ENCODE assay signal across 8 cellular contexts in the genomic region with DNA sequence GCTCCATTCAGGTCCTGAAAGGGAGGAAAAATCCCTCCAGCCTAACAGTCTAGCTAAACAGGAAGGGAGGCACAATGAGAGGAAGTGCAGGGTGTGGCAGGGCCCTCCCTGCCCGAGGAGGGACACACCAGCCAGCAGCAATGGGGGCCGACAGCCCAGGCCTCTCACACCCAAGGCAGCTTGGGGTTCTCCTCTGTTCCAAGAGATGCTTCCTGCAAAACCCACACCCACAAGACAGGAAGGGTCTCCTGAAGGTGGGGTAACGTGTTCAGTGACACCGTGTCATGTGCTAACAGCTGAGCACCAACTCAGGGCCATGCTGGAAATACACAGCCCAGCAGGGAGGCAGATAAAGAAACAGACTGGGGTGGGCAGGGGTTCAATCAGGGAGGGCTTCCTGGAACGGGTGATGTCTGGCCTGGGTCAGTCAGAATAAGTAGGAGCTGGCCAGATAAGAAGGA. TPM values are rescaled to one million over a fixed set of nuclear protein-coding genes. Genes with fewer than 3 reads are reported as not detected.
DNase-seq lines count a peak whose midpoint lies in the region; ATAC-seq lines count a peak whose summit lies in the region.

No MANE protein-coding gene starts in this region.

- CTCF ChIA-PET in activated CD4-positive, alpha-beta memory T cell treated with anti-CD3 and anti-CD28 coated beads, Interleukin-2, amount 10 ng/mL, durations not matched to agents 7 days and 5 days (lab: Charles Lee) = interaction anchor here (0.6 to 4.5 kb wide), 11 partner anchors 9 to 494 kb away, joined by 3 to 81 read pairs (median 5); a partner anchor contains a TSS

- peak overlapping the region; percentile 93 for H3K27ac Mint-ChIP-seq in activated CD4-positive, alpha-beta memory T cell treated with anti-CD3 and anti-CD28 coated beads, Interleukin-2, amount 10 ng/mL, durations not matched to agents 7 days and 5 days

- peak overlapping the region; percentile 71 for H3K4me3 Mint-ChIP-seq in activated CD4-positive, alpha-beta memory T cell treated with anti-CD3 and anti-CD28 coated beads, Interleukin-2, amount 10 ng/mL, durations not matched to agents 7 days and 5 days

- peaks cover 44% of the 10 kb centered on the region for H3K36me3 Mint-ChIP-seq in activated CD4-positive, alpha-beta memory T cell treated with anti-CD3 and anti-CD28 coated beads, Interleukin-2, amount 10 ng/mL, durations not matched to agents 7 days and 5 days (ENCODE audit: low read depth)

- intact Hi-C loops in cardiac septum (cut with DNase I) = no loop called here

- ATAC-seq in GM21786 (IDR thresholded peaks at IDR 0.05; ENCODE audit: unreplicated experiment) = no peak

- DNase-seq in GM03348 (ENCODE audit: low spot score) = peak; percentile 54
- DNase-seq in activated CD4-positive, alpha-beta memory T cell treated with anti-CD3 and anti-CD28 coated beads, Interleukin-2, amount 10 ng/mL, durations not matched to agents 7 days and 5 days = peak; percentile 47
- DNase-seq in cardiac septum (ENCODE audit: low spot score) = peak; percentile 82
- no peak for DNase-seq in NCI-H1417 treated with DMSO at 0.1 percent for 48 hours (lab: John Stamatoyannopoulos, UW)
- no peak for DNase-seq in D341Med (ENCODE audit: low spot score)
- no peak for DNase-seq in DMS153 treated with DMSO at 0.1 percent for 48 hours (lab: John Stamatoyannopoulos, UW; ENCODE audit: unreplicated experiment)

- H3K9me3 Mint-ChIP-seq in activated CD4-positive, alpha-beta memory T cell treated with anti-CD3 and anti-CD28 coated beads, Interleukin-2, amount 10 ng/mL, durations not matched to agents 7 days and 5 days = no peaks in the 10 kb centered on the region

- H3K4me1 ChIP-seq in rectal smooth muscle tissue (ENCODE audit: control insufficient read depth, insufficient read depth, low read length) = peaks cover 4% of the 10 kb centered on the region

- no peaks in the 10 kb centered on the region for H3K27me3 Mint-ChIP-seq in activated CD4-positive, alpha-beta memory T cell treated with anti-CD3 and anti-CD28 coated beads, Interleukin-2, amount 10 ng/mL, durations not matched to agents 7 days and 5 days

- peak overlapping the region; percentile 36 for H3K27ac ChIP-seq in rectal smooth muscle tissue (ENCODE audit: low read depth, low read length)

- no peak overlapping the region for H3K9ac ChIP-seq in rectal smooth muscle tissue (ENCODE audit: low read length)

- H3K4me3 ChIP-seq in rectal smooth muscle tissue (ENCODE audit: low read length) = no peak overlapping the region

- POLR2A ChIA-PET in activated CD4-positive, alpha-beta memory T cell treated with anti-CD3 and anti-CD28 coated beads, Interleukin-2, amount 10 ng/mL, durations not matched to agents 7 days and 5 days (lab: Charles Lee) = interaction anchor here (0.6 to 9.3 kb wide), 12 partner anchors 10 to 613 kb away, joined by 3 to 140 read pairs (median 6); a partner anchor contains a TSS

- peaks cover 58% of the 10 kb centered on the region for H3K4me1 Mint-ChIP-seq in activated CD4-positive, alpha-beta memory T cell treated with anti-CD3 and anti-CD28 coated beads, Interleukin-2, amount 10 ng/mL, durations not matched to agents 7 days and 5 days

- H3K36me3 ChIP-seq in rectal smooth muscle tissue (ENCODE audit: control insufficient read depth, insufficient read depth, low read length) = peaks cover 5% of the 10 kb centered on the region

- no peaks in the 10 kb centered on the region for H3K27me3 ChIP-seq in rectal smooth muscle tissue (ENCODE audit: control insufficient read depth, insufficient read depth, low read length)

RNA-seq across cellular contexts. Expression of a gene that starts 10.2 kb away (rescaled TPM):
- 10 to 100 TPM; 85.3 to 87.9 TPM for total RNA-seq in activated CD4-positive, alpha-beta memory T cell treated with anti-CD3 and anti-CD28 coated beads, Interleukin-2, amount 10 ng/mL, durations not matched to agents 7 days and 5 days
- 55.8 TPM for total RNA-seq in cardiac septum

Comparison
In these comparisons a context has a peak if more than half of its experiments do, and no peak if none do; other contexts are left out.
1. DNase-seq: peak in GM03348 (single experiment), activated CD4-positive, alpha-beta memory T cell treated with anti-CD3 and anti-CD28 coated beads, Interleukin-2, amount 10 ng/mL, durations not matched to agents 7 days and 5 days (single experiment) and cardiac septum (single experiment); none in NCI-H1417 treated with DMSO at 0.1 percent for 48 hours (single experiment), D341Med (single experiment) and DMS153 treated with DMSO at 0.1 percent for 48 hours (single experiment).